ENCODE assay signal across 12 cellular contexts in the genomic region with DNA sequence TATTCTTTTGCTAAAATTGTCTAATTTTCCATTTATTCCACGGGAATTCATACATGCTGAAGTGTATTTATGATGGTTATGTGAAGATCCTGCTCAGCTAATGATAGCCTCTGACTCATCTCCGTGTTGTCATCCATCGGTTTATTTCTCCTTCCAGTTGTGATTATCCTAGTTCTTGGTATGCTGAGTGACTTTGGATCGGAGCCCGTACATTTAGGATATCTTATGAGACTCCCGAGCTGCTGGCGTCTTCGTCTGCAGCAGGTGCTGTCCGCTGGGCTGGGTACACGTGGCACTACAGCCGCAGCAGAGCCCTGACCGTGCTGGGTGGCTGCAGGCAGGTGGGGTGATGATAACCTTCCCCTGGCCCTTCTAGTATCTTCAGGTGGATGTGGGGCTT. TPM values are rescaled to one million over a fixed set of nuclear protein-coding genes. Genes with fewer than 3 reads are reported as not detected.
A peak's percentile ranks its signal among the peaks of the same experiment; 100 is the strongest.
DNase-seq lines count a peak whose midpoint lies in the region; ATAC-seq, FAIRE-seq and TF ChIP-seq lines count a peak whose summit lies in the region.
"Had no signal": no experiment of that assay in that cellular context is flagged by ENCODE, and none has a peak within 500 bp of the region (broad histone marks: within the 10 kb centered on the region; RNA-seq: fewer than 3 reads in every experiment).

No MANE protein-coding gene starts in this region.

- peaks cover 25% of the 10 kb centered on the region for H3K4me1 ChIP-seq in CD4-positive, CD25-positive, alpha-beta regulatory T cell (ENCODE audit: control insufficient read depth, insufficient read depth, low read length, poor library complexity, severe bottlenecking)
- peaks cover 4% of the 10 kb centered on the region for H3K4me1 ChIP-seq in KMS-11 (ENCODE audit: low read depth, poor library complexity, severe bottlenecking)
- H3K4me1 ChIP-seq in astrocyte (ENCODE audit: insufficient read depth, low read length) = peaks cover 9% of the 10 kb centered on the region
- H3K4me1 ChIP-seq in mammary epithelial cell (ENCODE audit: insufficient read depth, low read length) = no peaks in the 10 kb centered on the region

- H3K9me3 ChIP-seq in CD4-positive, CD25-positive, alpha-beta regulatory T cell (ENCODE audit: control insufficient read depth in 2 of 2, low read length in 2 of 2) = no peaks in the 10 kb centered on the region
- H3K9me3 ChIP-seq in astrocyte (ENCODE audit: insufficient read depth, low read depth, low read length) (no peaks in the 10 kb centered on the region), mammary epithelial cell (replicated peaks; ENCODE audit: insufficient read depth, low read length) (no peaks in the 10 kb centered on the region)
- H3K9me3 ChIP-seq: uterus had no signal

- no peak for DNase-seq in CD4-positive, CD25-positive, alpha-beta regulatory T cell
- peak; percentile 29 for DNase-seq in astrocyte (ENCODE audit: low read depth)
- DNase-seq in naive thymus-derived CD8-positive, alpha-beta T cell = no peak
- DNase-seq in NK-92 treated with Interleukin-12 subunit alpha and Interleukin-12 subunit beta, amount 100 ng/mL, for 24 hours (lab: John Stamatoyannopoulos, UW) = no peak
- DNase-seq in T-helper 9 cell = no peak
- DNase-seq in mammary epithelial cell = no peak
- DNase-seq: NCI-H1436, uterus had no signal

- H3K27ac Mint-ChIP-seq in CD4-positive, CD25-positive, alpha-beta regulatory T cell = peak overlapping the region; percentile 89 to 98 (median 94)
- H3K27ac Mint-ChIP-seq in astrocyte (ENCODE audit: unreplicated experiment) = peak overlapping the region; percentile 86
- H3K27ac Mint-ChIP-seq in naive thymus-derived CD8-positive, alpha-beta T cell = peak overlapping the region; percentile 56 to 99 (median 94)

- TF ChIP-seq CTCF in KMS-11 (conservative IDR thresholded peaks at IDR 0.05; ENCODE audit: low read depth, low read length) = no peak
- no peak for TF ChIP-seq CTCF in astrocyte (IDR thresholded peaks at IDR 0.05; ENCODE audit: insufficient read depth, low read depth, low read length)
- TF ChIP-seq CTCF in mammary epithelial cell (conservative IDR thresholded peaks at IDR 0.05 in 1 of 2, IDR thresholded peaks at IDR 0.05 in 1 of 2; ENCODE audit: extremely low read depth in 1 of 2, insufficient read depth in 1 of 2, low read depth in 1 of 2, low read length in 2 of 2) = no peak

- no peaks in the 10 kb centered on the region for H3K36me3 ChIP-seq in CD4-positive, CD25-positive, alpha-beta regulatory T cell (ENCODE audit: control insufficient read depth, insufficient read depth, low read length)
- H3K36me3 ChIP-seq in KMS-11 (ENCODE audit: insufficient read depth) (no peaks in the 10 kb centered on the region), astrocyte (ENCODE audit: insufficient read depth, low read length) (no peaks in the 10 kb centered on the region), mammary epithelial cell (ENCODE audit: insufficient read depth, low read length) (no peaks in the 10 kb centered on the region)
- H3K36me3 ChIP-seq: uterus had no signal

- peak; percentile 9 for FAIRE-seq in astrocyte (lab: Jason Lieb, UNC)
- FAIRE-seq: islet of Langerhans, TTC549 had no signal

- H3K4me3 Mint-ChIP-seq in CD4-positive, CD25-positive, alpha-beta regulatory T cell = peak overlapping the region; percentile 88 to 92 (median 90)
- no peak overlapping the region for H3K4me3 Mint-ChIP-seq in astrocyte (ENCODE audit: unreplicated experiment)
- peak overlapping the region; percentile 77 to 95 (median 91) for H3K4me3 Mint-ChIP-seq in naive thymus-derived CD8-positive, alpha-beta T cell

- no peak overlapping the region for H3K9ac ChIP-seq in KMS-11
- H3K9ac ChIP-seq in astrocyte (ENCODE audit: low read length) = peak overlapping the region; percentile 55
- H3K9ac ChIP-seq in mammary epithelial cell (ENCODE audit: insufficient read depth, low read length) = no peak overlapping the region

- H3K79me2 ChIP-seq in KMS-11 (ENCODE audit: insufficient read depth, low read depth) = no peaks in the 10 kb centered on the region
- H3K79me2 ChIP-seq in astrocyte (ENCODE audit: insufficient read depth, low read length) = no peaks in the 10 kb centered on the region
- H3K79me2 ChIP-seq in mammary epithelial cell (ENCODE audit: insufficient read depth, low read length) = no peaks in the 10 kb centered on the region

- H3K4me2 ChIP-seq in KMS-11 = peak overlapping the region; percentile 19; the same call in 1 of the 2 replicates
- H3K4me2 ChIP-seq in astrocyte (ENCODE audit: low read length) = peak overlapping the region; percentile 82
- no peak overlapping the region for H3K4me2 ChIP-seq in mammary epithelial cell (ENCODE audit: insufficient read depth, low read depth, low read length)

- no peaks in the 10 kb centered on the region for H3K27me3 ChIP-seq in CD4-positive, CD25-positive, alpha-beta regulatory T cell (ENCODE audit: control insufficient read depth, insufficient read depth, low read length)
- H3K27me3 ChIP-seq in KMS-11 (ENCODE audit: insufficient read depth, low read depth) = no peaks in the 10 kb centered on the region
- H3K27me3 ChIP-seq in astrocyte (ENCODE audit: insufficient read depth, low read length) = no peaks in the 10 kb centered on the region
- no peaks in the 10 kb centered on the region for H3K27me3 ChIP-seq in mammary epithelial cell (ENCODE audit: insufficient read depth, low read length)
- H3K27me3 ChIP-seq: uterus had no signal

- WGBS in mammary epithelial cell (ENCODE audit: low coverage, missing lambda C conversion rate) = 93% methylated on average over 12 of the region's 12 CpGs

- H3K9me3 Mint-ChIP-seq in CD4-positive, CD25-positive, alpha-beta regulatory T cell = no peaks in the 10 kb centered on the region
- peaks cover 8% of the 10 kb centered on the region for H3K9me3 Mint-ChIP-seq in astrocyte (ENCODE audit: unreplicated experiment)
- no peaks in the 10 kb centered on the region for H3K9me3 Mint-ChIP-seq in naive thymus-derived CD8-positive, alpha-beta T cell

- POLR2A ChIA-PET in naive thymus-derived CD8-positive, alpha-beta T cell (lab: Charles Lee) = interaction anchor here (1.1 kb wide), 1 partner anchor 147 kb away, joined by 3 read pairs; no protein-coding TSS in a partner anchor

- H4K20me1 ChIP-seq in KMS-11 (ENCODE audit: insufficient read depth) (no peaks in the 10 kb centered on the region), astrocyte (ENCODE audit: insufficient read depth, low read length) (no peaks in the 10 kb centered on the region), mammary epithelial cell (ENCODE audit: insufficient read depth, low read length) (no peaks in the 10 kb centered on the region)

- BruUV-seq in mammary epithelial cell (replicated peaks; lab: Mats Ljungman, UMichigan) = no TSS peak

- H3K36me3 Mint-ChIP-seq in CD4-positive, CD25-positive, alpha-beta regulatory T cell = no peaks in the 10 kb centered on the region
- H3K36me3 Mint-ChIP-seq in astrocyte (ENCODE audit: low read depth, unreplicated experiment) = no peaks in the 10 kb centered on the region
- H3K36me3 Mint-ChIP-seq in naive thymus-derived CD8-positive, alpha-beta T cell = no peaks in the 10 kb centered on the region

- peak overlapping the region; percentile 91 for H3K4me3 ChIP-seq in CD4-positive, CD25-positive, alpha-beta regulatory T cell (ENCODE audit: low read depth, low read length)
- no peak overlapping the region for H3K4me3 ChIP-seq in KMS-11 (IDR thresholded peaks at IDR 0.05; ENCODE audit: insufficient read depth, low read depth, low read length)
- no peak overlapping the region for H3K4me3 ChIP-seq in astrocyte (ENCODE audit: insufficient read depth, low read depth, low read length)
- H3K4me3 ChIP-seq in mammary epithelial cell (replicated peaks in 1 of 3; ENCODE audit: insufficient read depth in 1 of 3, low read depth in 2 of 3, low read length in 3 of 3) = no peak overlapping the region
- H3K4me3 ChIP-seq: uterus had no signal

- dilution Hi-C loops in mammary epithelial cell (cut with HindIII; ENCODE audit: low sequenced_read_pairs) = no loop called here

- ATAC-seq in CD4-positive, CD25-positive, alpha-beta regulatory T cell (ENCODE audit: low read depth in 2 of 2) = no peak
- no peak for ATAC-seq in naive thymus-derived CD8-positive, alpha-beta T cell
- ATAC-seq in GM19397 (IDR thresholded peaks at IDR 0.05; ENCODE audit: unreplicated experiment) = no peak

- peaks cover 9% of the 10 kb centered on the region for H3K27me3 Mint-ChIP-seq in CD4-positive, CD25-positive, alpha-beta regulatory T cell
- no peaks in the 10 kb centered on the region for H3K27me3 Mint-ChIP-seq in astrocyte (ENCODE audit: low read depth, unreplicated experiment)
- peaks cover 0 to 7% (median 0%) of the 10 kb centered on the region in 5 donors for H3K27me3 Mint-ChIP-seq in naive thymus-derived CD8-positive, alpha-beta T cell

- no peak overlapping the region for H3K27ac ChIP-seq in CD4-positive, CD25-positive, alpha-beta regulatory T cell (ENCODE audit: insufficient read depth, low read length, poor library complexity, severe bottlenecking)
- H3K27ac ChIP-seq in KMS-11 (no peak overlapping the region), astrocyte (ENCODE audit: low read depth, low read length) (peak overlapping the region; percentile 32), mammary epithelial cell (ENCODE audit: insufficient read depth, low read depth, low read length) (no peak overlapping the region)

- CTCF ChIA-PET in mammary epithelial cell (lab: Charles Lee; ENCODE audit: low non-redundant PET) = no interaction called here

- H3K4me1 Mint-ChIP-seq in CD4-positive, CD25-positive, alpha-beta regulatory T cell = peaks cover 20 to 47% (median 34%) of the 10 kb centered on the region in 4 donors
- H3K4me1 Mint-ChIP-seq in astrocyte (ENCODE audit: low read depth, unreplicated experiment) = peaks cover 30% of the 10 kb centered on the region
- peaks cover 30 to 50% (median 48%) of the 10 kb centered on the region in 4 donors for H3K4me1 Mint-ChIP-seq in naive thymus-derived CD8-positive, alpha-beta T cell

- intact Hi-C loops in mammary epithelial cell (cut with micrococcal nuclease) = no loop called here

- peak overlapping the region; percentile 35; the same call in 1 of the 2 replicates for H2AFZ ChIP-seq in KMS-11 (ENCODE audit: low read depth)
- H2AFZ ChIP-seq in astrocyte (ENCODE audit: low read depth, low read length) = no peak overlapping the region
- H2AFZ ChIP-seq in mammary epithelial cell (ENCODE audit: low read depth, low read length) = no peak overlapping the region

- in situ Hi-C loops in mammary epithelial cell (cut with MboI; ENCODE audit: low sequenced_read_pairs in 2 of 2) = loop anchor here in 1 of 2 donors (25.0 kb wide), 2 partner anchors 197 to 397 kb away; a partner anchor contains a TSS

RNA-seq across cellular contexts. Expression of a gene that starts 40.1 kb away (rescaled TPM):
- not detected for total RNA-seq in CD4-positive, CD25-positive, alpha-beta regulatory T cell
- not detected for polyA plus RNA-seq in CD4-positive, CD25-positive, alpha-beta regulatory T cell
- total RNA-seq in astrocyte (not detected in 2 replicates), mammary epithelial cell (not detected)
- not detected for total RNA-seq in naive thymus-derived CD8-positive, alpha-beta T cell
- not detected for polyA plus RNA-seq in naive thymus-derived CD8-positive, alpha-beta T cell
- polyA plus RNA-seq in mammary epithelial cell = not detected
- not detected for polyA minus RNA-seq in mammary epithelial cell
